In the genomic region with DNA sequence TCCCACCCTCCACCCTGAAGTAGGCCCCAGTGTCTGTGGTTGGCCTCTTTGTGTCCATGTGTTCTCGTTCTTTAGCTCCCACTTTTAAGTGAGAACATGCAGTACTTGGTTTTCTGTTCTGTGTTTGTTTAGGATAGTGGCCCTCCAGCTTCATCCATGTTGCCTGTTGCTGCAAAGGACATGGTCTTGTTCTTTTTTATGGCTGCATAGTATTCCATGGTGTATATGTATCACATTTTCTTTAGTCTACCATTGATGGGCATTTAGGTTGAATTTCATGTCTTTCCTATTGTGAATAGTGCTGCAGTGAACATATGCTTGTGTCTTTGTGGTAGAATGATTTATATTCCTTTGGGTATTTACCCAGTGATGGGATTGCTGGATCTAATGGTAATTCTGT, we compare ENCODE assay signal across 25 cellular contexts. TPM values are rescaled to one million over a fixed set of nuclear protein-coding genes. Genes with fewer than 3 reads are reported as not detected.
DNase-seq lines count a peak whose midpoint lies in the region; ATAC-seq, FAIRE-seq and TF ChIP-seq lines count a peak whose summit lies in the region.
"Had no signal": no experiment of that assay in that cellular context is flagged by ENCODE, and none has a peak within 500 bp of the region (broad histone marks: within the 10 kb centered on the region; RNA-seq: fewer than 3 reads in every experiment).

No MANE protein-coding gene starts in this region.

- peaks cover 5% of the 10 kb centered on the region for H3K79me1 ChIP-seq in H1 (ENCODE audit: low read depth, low read length)

- TF ChIP-seq RAD21 in H1 (IDR thresholded peaks at IDR 0.05 in 1 of 2, conservative IDR thresholded peaks at IDR 0.05 in 1 of 2; ENCODE audit: low read depth in 2 of 2, low read length in 2 of 2), result no peak

- no peak for ATAC-seq in activated CD4-positive, alpha-beta T cell treated with anti-CD3 and anti-CD28 coated beads for 36 hours
- ATAC-seq: gastroesophageal sphincter, left lobe of liver, SK-N-SH treated with all-trans-retinoic acid at 6 μM for 48 hours had no signal

- no peak overlapping the region for H3K14ac ChIP-seq in H1 (ENCODE audit: insufficient read length)

- H3K9ac ChIP-seq in KMS-11, result no peak overlapping the region
- H3K9ac ChIP-seq in H1 (replicated peaks in 1 of 4; ENCODE audit: extremely low read depth in 1 of 4, low read depth in 3 of 4, low read length in 3 of 4), result no peak overlapping the region

- H2BK12ac ChIP-seq in H1 (ENCODE audit: low read depth, low read length), result no peak overlapping the region

- H2AFZ ChIP-seq in KMS-11 (ENCODE audit: low read depth) (no peak overlapping the region), H1 (ENCODE audit: low read length) (no peak overlapping the region)

- H4K8ac ChIP-seq in H1 (ENCODE audit: extremely low read depth, insufficient read depth, low read length), result no peak overlapping the region

- H3K27me3 ChIP-seq in KMS-11 (ENCODE audit: insufficient read depth, low read depth), result no peaks in the 10 kb centered on the region
- no peaks in the 10 kb centered on the region for H3K27me3 ChIP-seq in H1 (replicated peaks in 1 of 4; ENCODE audit: control insufficient read depth in 3 of 4, extremely low read depth in 1 of 4, insufficient read depth in 3 of 4, low read length in 3 of 4)
- H3K27me3 ChIP-seq: ascending aorta, gastroesophageal sphincter, upper lobe of left lung had no signal

- peak overlapping the region; percentile 36; the same call in 1 of the 2 replicates for H3K27ac ChIP-seq in KMS-11
- no peak overlapping the region for H3K27ac ChIP-seq in H1 (ENCODE audit: low read depth, low read length)
- H3K27ac ChIP-seq: 22Rv1, ascending aorta, gastroesophageal sphincter had no signal

- no peak overlapping the region for H4K5ac ChIP-seq in H1 (ENCODE audit: insufficient read length, low read depth, low read length)

- TF ChIP-seq CTCF in KMS-11 (conservative IDR thresholded peaks at IDR 0.05; ENCODE audit: low read depth, low read length), result no peak
- no peak for TF ChIP-seq CTCF in H1 (IDR thresholded peaks at IDR 0.05; ENCODE audit: control extremely low read depth in 1 of 3, insufficient read depth in 1 of 3, low read depth in 1 of 3, low read length in 3 of 3)

- CTCF ChIA-PET in activated CD4-positive, alpha-beta T cell treated with anti-CD3 and anti-CD28 coated beads for 36 hours (lab: Charles Lee), result interaction anchor here (0.6 to 13.6 kb wide), 4 partner anchors 15 to 168 kb away, joined by 3 to 155 read pairs (median 6); no protein-coding TSS in a partner anchor
- CTCF ChIA-PET in activated CD4-positive, alpha-beta T cell treated with anti-CD3 and anti-CD28 coated beads, Interleukin-2, amount 10 ng/mL, durations not matched to agents 7 days and 5 days (lab: Charles Lee), result interaction anchor here (0.6 to 1.9 kb wide), 6 partner anchors 12 to 352 kb away, joined by 3 to 6 read pairs (median 4); no protein-coding TSS in a partner anchor
- CTCF ChIA-PET in H1 (lab: Charles Lee; ENCODE audit: partially characterized antibody), result interaction anchor here (0.7 to 1.4 kb wide), 2 partner anchors 15 to 99 kb away, joined by 3 read pairs; no protein-coding TSS in a partner anchor

- no peak overlapping the region for H4K91ac ChIP-seq in H1 (replicated peaks; ENCODE audit: insufficient read length, low read length)

- H3K56ac ChIP-seq in H1 (replicated peaks; ENCODE audit: insufficient read length, low read depth, low read length), result no peak overlapping the region

- POLR2A ChIA-PET in activated CD4-positive, alpha-beta T cell treated with anti-CD3 and anti-CD28 coated beads for 36 hours (lab: Charles Lee), result interaction anchor here (0.6 kb wide), 2 partner anchors 39 to 129 kb away, joined by 4 to 5 read pairs; no protein-coding TSS in a partner anchor
- POLR2A ChIA-PET in activated CD4-positive, alpha-beta T cell treated with anti-CD3 and anti-CD28 coated beads, Interleukin-2, amount 10 ng/mL, durations not matched to agents 7 days and 5 days (lab: Charles Lee), result no interaction called here
- POLR2A ChIA-PET in H1 (lab: Charles Lee; ENCODE audit: partially characterized antibody), result no interaction called here

- no peak overlapping the region for H3K23ac ChIP-seq in H1 (ENCODE audit: insufficient read length)

- no peak for TF ChIP-seq EP300 in H1 (IDR thresholded peaks at IDR 0.05; ENCODE audit: borderline replicate concordance in 1 of 2, low read depth in 2 of 2, low read length in 2 of 2)

- H4K20me1 ChIP-seq in KMS-11 (ENCODE audit: insufficient read depth) (peaks cover 3% of the 10 kb centered on the region; the same call in 1 of the 2 replicates), H1 (replicated peaks in 1 of 2; ENCODE audit: control insufficient read depth in 1 of 2, insufficient read depth in 2 of 2, low read length in 2 of 2) (peaks cover 0 to 11% of the 10 kb centered on the region in 2 experiments)

- 100% methylated on average over 1 of the region's 1 CpG; no CpG with 5 or more reads in 1 of the 2 experiments for WGBS in H1 (ENCODE audit: extremely low coverage in 1 of 2, insufficient coverage in 1 of 2, insufficient read length in 1 of 2, insufficient replicate concordance in 2 of 2, low coverage in 1 of 2, low lambda C conversion rate in 2 of 2, missing lambda C conversion rate in 1 of 2), 2 experiments

- H3K36me3 ChIP-seq in KMS-11 (ENCODE audit: insufficient read depth), result no peaks in the 10 kb centered on the region
- H3K36me3 ChIP-seq in H1 (ENCODE audit: control insufficient read depth in 2 of 4, insufficient read depth in 4 of 4, low read length in 3 of 4), result no peaks in the 10 kb centered on the region
- H3K36me3 ChIP-seq: ascending aorta, gastroesophageal sphincter, upper lobe of left lung had no signal

- no peak overlapping the region for H3K18ac ChIP-seq in H1 (ENCODE audit: extremely low read depth, low read length)

- no peaks in the 10 kb centered on the region for H3K27me3 Mint-ChIP-seq in activated CD4-positive, alpha-beta T cell treated with anti-CD3 and anti-CD28 coated beads for 36 hours
- no peaks in the 10 kb centered on the region for H3K27me3 Mint-ChIP-seq in activated CD4-positive, alpha-beta T cell treated with anti-CD3 and anti-CD28 coated beads, Interleukin-2, amount 10 ng/mL, durations not matched to agents 7 days and 5 days

- H2BK5ac ChIP-seq in H1 (ENCODE audit: low read depth, low read length), result no peak overlapping the region

- H3K9me3 Mint-ChIP-seq in activated CD4-positive, alpha-beta T cell treated with anti-CD3 and anti-CD28 coated beads for 36 hours (ENCODE audit: low read depth), result no peaks in the 10 kb centered on the region
- no peaks in the 10 kb centered on the region for H3K9me3 Mint-ChIP-seq in activated CD4-positive, alpha-beta T cell treated with anti-CD3 and anti-CD28 coated beads, Interleukin-2, amount 10 ng/mL, durations not matched to agents 7 days and 5 days

- no peak for TF ChIP-seq POLR2A in H1 (IDR thresholded peaks at IDR 0.05; ENCODE audit: control extremely low read depth in 1 of 2, low read depth in 2 of 2, low read length in 2 of 2)

- intact Hi-C loops in activated CD4-positive, alpha-beta T cell treated with anti-CD3 and anti-CD28 coated beads for 36 hours (cut with DNase I, micrococcal nuclease), result no loop called here

- DNase-seq in activated CD4-positive, alpha-beta T cell treated with anti-CD3 and anti-CD28 coated beads for 36 hours, result no peak
- no peak for DNase-seq in activated CD4-positive, alpha-beta T cell treated with anti-CD3 and anti-CD28 coated beads, Interleukin-2, amount 10 ng/mL, durations not matched to agents 7 days and 5 days
- DNase-seq in H1 (ENCODE audit: low read depth in 1 of 2, low spot score in 2 of 2) (no peak), AG20443 (ENCODE audit: low spot score) (no peak), ACHN (no peak)
- DNase-seq: activated CD4-positive, alpha-beta T cell treated with anti-CD3 and anti-CD28 coated beads, Interleukin-2, amount 50 U/mL, for 4 hours; activated naive CD4-positive, alpha-beta T cell treated with anti-CD3 and anti-CD28 coated beads, Interleukin-2, amount 50 U/mL, for 16 hours; cortex of kidney; DND-41; GOT3; hippocampal formation; mesenchymal stem cell; MM.1S; NCI-H1436; NCI-H774; occipital lobe; stimulated activated CD8-positive, alpha-beta memory T cell treated with anti-CD3 and anti-CD28 coated beads, Interleukin-4, amount 100 ng/mL, for 48 hours; upper lobe of left lung had no signal

- no peak overlapping the region for H3K4ac ChIP-seq in H1 (replicated peaks; ENCODE audit: insufficient read length, low read depth, low read length)

- H3K23me2 ChIP-seq in H1 (ENCODE audit: low read depth, low read length), result peaks cover 5% of the 10 kb centered on the region; the same call in 1 of the 2 replicates

- H2AK5ac ChIP-seq in H1 (ENCODE audit: low read depth, low read length), result no peak overlapping the region

- H3K4me2 ChIP-seq in KMS-11, result peak overlapping the region; percentile 66
- no peak overlapping the region for H3K4me2 ChIP-seq in H1 (ENCODE audit: insufficient read depth in 1 of 2, low read depth in 2 of 2, low read length in 2 of 2)

- H3K36me3 Mint-ChIP-seq in activated CD4-positive, alpha-beta T cell treated with anti-CD3 and anti-CD28 coated beads for 36 hours (ENCODE audit: low read depth), result peaks cover 29% of the 10 kb centered on the region
- H3K36me3 Mint-ChIP-seq in activated CD4-positive, alpha-beta T cell treated with anti-CD3 and anti-CD28 coated beads, Interleukin-2, amount 10 ng/mL, durations not matched to agents 7 days and 5 days (ENCODE audit: low read depth), result peaks cover 50% of the 10 kb centered on the region

- in situ Hi-C loops in ACHN (cut with HindIII; ENCODE audit: low pct_ligation_motif_present, low pct_unique_long_range_greater_than_20kb, low sequenced_read_pairs), result no loop called here

- no peaks in the 10 kb centered on the region for H3K9me3 ChIP-seq in H1 (ENCODE audit: insufficient read depth in 2 of 2, low read depth in 1 of 2, low read length in 1 of 2)
- H3K9me3 ChIP-seq: ascending aorta, gastroesophageal sphincter, upper lobe of left lung had no signal

- peaks cover 93% of the 10 kb centered on the region for H3K79me2 ChIP-seq in KMS-11 (ENCODE audit: insufficient read depth, low read depth)
- peaks cover 22 to 97% of the 10 kb centered on the region in 2 experiments for H3K79me2 ChIP-seq in H1 (ENCODE audit: control insufficient read depth in 1 of 2, insufficient read depth in 2 of 2, low read length in 2 of 2)

- peaks cover 79% of the 10 kb centered on the region for H3K4me1 Mint-ChIP-seq in activated CD4-positive, alpha-beta T cell treated with anti-CD3 and anti-CD28 coated beads for 36 hours
- peaks cover 86% of the 10 kb centered on the region for H3K4me1 Mint-ChIP-seq in activated CD4-positive, alpha-beta T cell treated with anti-CD3 and anti-CD28 coated beads, Interleukin-2, amount 10 ng/mL, durations not matched to agents 7 days and 5 days

- H2BK120ac ChIP-seq in H1 (replicated peaks; ENCODE audit: low read depth, low read length), result no peak overlapping the region

- H3K4me3 Mint-ChIP-seq in activated CD4-positive, alpha-beta T cell treated with anti-CD3 and anti-CD28 coated beads for 36 hours, result no peak overlapping the region
- H3K4me3 Mint-ChIP-seq in activated CD4-positive, alpha-beta T cell treated with anti-CD3 and anti-CD28 coated beads, Interleukin-2, amount 10 ng/mL, durations not matched to agents 7 days and 5 days, result no peak overlapping the region

- peak overlapping the region; percentile 61 for H3K27ac Mint-ChIP-seq in activated CD4-positive, alpha-beta T cell treated with anti-CD3 and anti-CD28 coated beads for 36 hours
- no peak overlapping the region for H3K27ac Mint-ChIP-seq in activated CD4-positive, alpha-beta T cell treated with anti-CD3 and anti-CD28 coated beads, Interleukin-2, amount 10 ng/mL, durations not matched to agents 7 days and 5 days

- H3K4me1 ChIP-seq in KMS-11 (ENCODE audit: low read depth, poor library complexity, severe bottlenecking) (peaks cover 83% of the 10 kb centered on the region), H1 (replicated peaks in 1 of 4; ENCODE audit: control insufficient read depth in 3 of 4, insufficient read depth in 4 of 4, low read length in 3 of 4) (peaks cover 0 to 3% (median 1%) of the 10 kb centered on the region in 4 experiments; a peak in 5 of 7 replicates)

- no peak overlapping the region for H2BK15ac ChIP-seq in H1 (ENCODE audit: low read length)

- no peak overlapping the region for H3K4me3 ChIP-seq in KMS-11 (IDR thresholded peaks at IDR 0.05; ENCODE audit: insufficient read depth, low read depth, low read length)
- no peak overlapping the region for H3K4me3 ChIP-seq in H1 (ENCODE audit: extremely low read depth in 1 of 4, insufficient read depth in 2 of 4, low read depth in 3 of 4, low read length in 4 of 4)
- H3K4me3 ChIP-seq: ascending aorta, gastroesophageal sphincter, upper lobe of left lung had no signal

- no peak overlapping the region for H2BK20ac ChIP-seq in H1 (ENCODE audit: low read length)

- no peak for FAIRE-seq in H1 (lab: Jason Lieb, UNC)

RNA-seq across cellular contexts. Expression of gene HIPK1, which starts 6.1 kb away (rescaled TPM):
- 10 to 100 TPM; 42.2 to 50.3 TPM for total RNA-seq in activated CD4-positive, alpha-beta T cell treated with anti-CD3 and anti-CD28 coated beads for 36 hours
- 100 to 1,000 TPM in 1 of 2 experiments, 10 to 100 TPM in 1; 88.5 to 106 TPM for total RNA-seq in activated CD4-positive, alpha-beta T cell treated with anti-CD3 and anti-CD28 coated beads, Interleukin-2, amount 10 ng/mL, durations not matched to agents 7 days and 5 days
- total RNA-seq in H1 (2021; fragmentation: NEBNext Ultra II Directional; extraction: Animal tissue kit (Norgen Biotek cat#: 25700)), result 63.0 and 64.3 TPM in 2 replicates
- polyA plus RNA-seq in H1 (2011; rRNA removed), result 40.4 and 46.2 TPM in 2 replicates
- 29.4 TPM for polyA plus RNA-seq in H1 (2011; cell fraction: cytosol; rRNA removed)
- polyA plus RNA-seq in H1 (2011; cell fraction: nucleus; rRNA removed), result 45.2 TPM
- 21.2 to 32.8 TPM (median 26.6 TPM) in 4 replicates for polyA plus RNA-seq in H1 (2012, experiment 1 of 2)
- polyA plus RNA-seq in H1 (2012, experiment 2 of 2), result 3.0 TPM
- 20.3 TPM for polyA plus RNA-seq in H1 (2013, experiment 1 of 2)
- polyA plus RNA-seq in H1 (2013, experiment 2 of 2), result 19.9 TPM
- 191 and 223 TPM in 2 replicates for polyA minus RNA-seq in H1 (2011; rRNA and poly(A)+ RNA removed)
- 62.8 TPM for polyA minus RNA-seq in H1 (2011; cell fraction: cytosol; rRNA and poly(A)+ RNA removed)
- polyA minus RNA-seq in H1 (2011; cell fraction: nucleus; rRNA and poly(A)+ RNA removed), result 55.2 TPM

RNA-seq across cellular contexts. Expression of gene DCLRE1B, which starts 30.1 kb away (rescaled TPM):
- 10 to 100 TPM; 18.2 to 21.8 TPM for total RNA-seq in activated CD4-positive, alpha-beta T cell treated with anti-CD3 and anti-CD28 coated beads for 36 hours
- 10 to 100 TPM; 16.2 to 19.4 TPM for total RNA-seq in activated CD4-positive, alpha-beta T cell treated with anti-CD3 and anti-CD28 coated beads, Interleukin-2, amount 10 ng/mL, durations not matched to agents 7 days and 5 days
- 11.0 TPM in 2 replicates for total RNA-seq in H1 (2021; fragmentation: NEBNext Ultra II Directional; extraction: Animal tissue kit (Norgen Biotek cat#: 25700))
- polyA plus RNA-seq in H1 (2011; rRNA removed), result 5.5 and 7.8 TPM in 2 replicates
- 5.2 TPM for polyA plus RNA-seq in H1 (2011; cell fraction: cytosol; rRNA removed)
- polyA plus RNA-seq in H1 (2011; cell fraction: nucleus; rRNA removed), result 5.7 TPM
- 6.7 to 9.3 TPM (median 8.8 TPM) in 4 replicates for polyA plus RNA-seq in H1 (2012, experiment 1 of 2)
- polyA plus RNA-seq in H1 (2012, experiment 2 of 2), result 4.9 TPM
- 7.4 TPM for polyA plus RNA-seq in H1 (2013, experiment 1 of 2)
- 6.6 TPM for polyA plus RNA-seq in H1 (2013, experiment 2 of 2)
- 8.0 and 8.9 TPM in 2 replicates for polyA minus RNA-seq in H1 (2011; rRNA and poly(A)+ RNA removed)
- 8.0 TPM for polyA minus RNA-seq in H1 (2011; cell fraction: cytosol; rRNA and poly(A)+ RNA removed)
- 3.5 TPM for polyA minus RNA-seq in H1 (2011; cell fraction: nucleus; rRNA and poly(A)+ RNA removed)

RNA-seq across cellular contexts. Expression of gene AP4B1, which starts 30.6 kb away (rescaled TPM):
- 10 to 100 TPM; 27.7 to 39.2 TPM for total RNA-seq in activated CD4-positive, alpha-beta T cell treated with anti-CD3 and anti-CD28 coated beads for 36 hours
- total RNA-seq in activated CD4-positive, alpha-beta T cell treated with anti-CD3 and anti-CD28 coated beads, Interleukin-2, amount 10 ng/mL, durations not matched to agents 7 days and 5 days, result 10 to 100 TPM; 39.4 to 41.9 TPM
- 8.9 and 11.7 TPM in 2 replicates for total RNA-seq in H1 (2021; fragmentation: NEBNext Ultra II Directional; extraction: Animal tissue kit (Norgen Biotek cat#: 25700))
- 7.5 and 9.0 TPM in 2 replicates for polyA plus RNA-seq in H1 (2011; rRNA removed)
- 13.3 TPM for polyA plus RNA-seq in H1 (2011; cell fraction: cytosol; rRNA removed)
- 11.7 TPM for polyA plus RNA-seq in H1 (2011; cell fraction: nucleus; rRNA removed)
- 11.6 to 14.0 TPM (median 11.8 TPM) in 4 replicates for polyA plus RNA-seq in H1 (2012, experiment 1 of 2)
- polyA plus RNA-seq in H1 (2012, experiment 2 of 2), result 2.1 TPM
- polyA plus RNA-seq in H1 (2013, experiment 1 of 2), result 7.6 TPM
- 6.7 TPM for polyA plus RNA-seq in H1 (2013, experiment 2 of 2)
- polyA minus RNA-seq in H1 (2011; rRNA and poly(A)+ RNA removed), result 7.9 and 10.9 TPM in 2 replicates
- polyA minus RNA-seq in H1 (2011; cell fraction: cytosol; rRNA and poly(A)+ RNA removed), result 6.4 TPM
- polyA minus RNA-seq in H1 (2011; cell fraction: nucleus; rRNA and poly(A)+ RNA removed), result 6.9 TPM

RNA-seq across cellular contexts. Expression of gene OLFML3, which starts 44.1 kb away (rescaled TPM):
- under 1 TPM in 1 of 2 experiments, not detected in 1; 0.11 TPM for total RNA-seq in activated CD4-positive, alpha-beta T cell treated with anti-CD3 and anti-CD28 coated beads for 36 hours
- under 1 TPM; 0.71 to 0.94 TPM for total RNA-seq in activated CD4-positive, alpha-beta T cell treated with anti-CD3 and anti-CD28 coated beads, Interleukin-2, amount 10 ng/mL, durations not matched to agents 7 days and 5 days
- 55.3 and 56.0 TPM in 2 replicates for total RNA-seq in H1 (2021; fragmentation: NEBNext Ultra II Directional; extraction: Animal tissue kit (Norgen Biotek cat#: 25700))
- 72.1 and 72.3 TPM in 2 replicates for polyA plus RNA-seq in H1 (2011; rRNA removed)
- 59.2 TPM for polyA plus RNA-seq in H1 (2011; cell fraction: cytosol; rRNA removed)
- 50.6 TPM for polyA plus RNA-seq in H1 (2011; cell fraction: nucleus; rRNA removed)
- 79.9 to 91.4 TPM (median 85.9 TPM) in 4 replicates for polyA plus RNA-seq in H1 (2012, experiment 1 of 2)
- polyA plus RNA-seq in H1 (2012, experiment 2 of 2), result 108 TPM
- polyA plus RNA-seq in H1 (2013, experiment 1 of 2), result 129 TPM
- polyA plus RNA-seq in H1 (2013, experiment 2 of 2), result 127 TPM
- polyA minus RNA-seq in H1 (2011; rRNA and poly(A)+ RNA removed), result 44.8 and 47.2 TPM in 2 replicates
- polyA minus RNA-seq in H1 (2011; cell fraction: cytosol; rRNA and poly(A)+ RNA removed), result 24.4 TPM
- polyA minus RNA-seq in H1 (2011; cell fraction: nucleus; rRNA and poly(A)+ RNA removed), result 13.5 TPM

RNA-seq across cellular contexts. Expression of gene BCL2L15, which starts 47.8 kb away (rescaled TPM):
- 1 to 10 TPM; 1.1 to 1.3 TPM for total RNA-seq in activated CD4-positive, alpha-beta T cell treated with anti-CD3 and anti-CD28 coated beads for 36 hours
- total RNA-seq in activated CD4-positive, alpha-beta T cell treated with anti-CD3 and anti-CD28 coated beads, Interleukin-2, amount 10 ng/mL, durations not matched to agents 7 days and 5 days, result 1 to 10 TPM in 1 of 2 experiments, under 1 TPM in 1; 0.98 to 1.1 TPM
- total RNA-seq in H1 (2021; fragmentation: NEBNext Ultra II Directional; extraction: Animal tissue kit (Norgen Biotek cat#: 25700)), result 0.11 and 0.32 TPM in 2 replicates
- polyA plus RNA-seq in H1 (2011; rRNA removed), result 0.22 and 0.36 TPM in 2 replicates
- 0.05 TPM for polyA plus RNA-seq in H1 (2011; cell fraction: cytosol; rRNA removed)
- 0.06 TPM for polyA plus RNA-seq in H1 (2011; cell fraction: nucleus; rRNA removed)
- 0.05 to 1.4 TPM in 2 of 4 replicates, not detected in the others for polyA plus RNA-seq in H1 (2012, experiment 1 of 2)
- polyA plus RNA-seq in H1 (2012, experiment 2 of 2), result not detected
- 0.26 TPM for polyA plus RNA-seq in H1 (2013, experiment 1 of 2)
- polyA plus RNA-seq in H1 (2013, experiment 2 of 2), result 1.2 TPM
- polyA minus RNA-seq in H1 (2011; rRNA and poly(A)+ RNA removed), result 0.16 TPM in 1 of 2 replicates, not detected in the other
- polyA minus RNA-seq in H1 (2011; cell fraction: cytosol; rRNA and poly(A)+ RNA removed), result not detected
- 0.30 TPM for polyA minus RNA-seq in H1 (2011; cell fraction: nucleus; rRNA and poly(A)+ RNA removed)
- total RNA-seq: ascending aorta, cardiac septum had no signal
